Comparison of ENCODE assay signal across 1 cellular context in genomic region chr2:138121769-138122661, GRCh38.
TF ChIP-seq lines count a peak whose summit lies in the region.

No MANE protein-coding gene starts in this region.

TF ChIP-seq in HEK293, 187 proteins besides CTCF, POLR2A, EP300 and RAD21 (continued from another document):
- TF ChIP-seq, protein P1, sequence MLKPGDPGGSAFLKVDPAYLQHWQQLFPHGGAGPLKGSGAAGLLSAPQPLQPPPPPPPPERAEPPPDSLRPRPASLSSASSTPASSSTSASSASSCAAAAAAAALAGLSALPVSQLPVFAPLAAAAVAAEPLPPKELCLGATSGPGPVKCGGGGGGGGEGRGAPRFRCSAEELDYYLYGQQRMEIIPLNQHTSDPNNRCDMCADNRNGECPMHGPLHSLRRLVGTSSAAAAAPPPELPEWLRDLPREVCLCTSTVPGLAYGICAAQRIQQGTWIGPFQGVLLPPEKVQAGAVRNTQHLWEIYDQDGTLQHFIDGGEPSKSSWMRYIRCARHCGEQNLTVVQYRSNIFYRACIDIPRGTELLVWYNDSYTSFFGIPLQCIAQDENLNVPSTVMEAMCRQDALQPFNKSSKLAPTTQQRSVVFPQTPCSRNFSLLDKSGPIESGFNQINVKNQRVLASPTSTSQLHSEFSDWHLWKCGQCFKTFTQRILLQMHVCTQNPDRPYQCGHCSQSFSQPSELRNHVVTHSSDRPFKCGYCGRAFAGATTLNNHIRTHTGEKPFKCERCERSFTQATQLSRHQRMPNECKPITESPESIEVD (tag by site-specific recombination; IDR thresholded peaks at IDR 0.05): peak; percentile 30; the same call in 1 of the 2 replicates
- TF ChIP-seq ATF2 (tag by site-specific recombination; IDR thresholded peaks at IDR 0.05; ENCODE audit: low read depth) (peak; percentile 78), EGR2 (tag by site-specific recombination; IDR thresholded peaks at IDR 0.05; ENCODE audit: low read depth) (peak; percentile 58), SETDB1 (IDR thresholded peaks at IDR 0.05; ENCODE audit: insufficient read length, low read length) (peak; percentile 91)
